ENCODE assay signal across 7 cellular contexts in the genomic region with DNA sequence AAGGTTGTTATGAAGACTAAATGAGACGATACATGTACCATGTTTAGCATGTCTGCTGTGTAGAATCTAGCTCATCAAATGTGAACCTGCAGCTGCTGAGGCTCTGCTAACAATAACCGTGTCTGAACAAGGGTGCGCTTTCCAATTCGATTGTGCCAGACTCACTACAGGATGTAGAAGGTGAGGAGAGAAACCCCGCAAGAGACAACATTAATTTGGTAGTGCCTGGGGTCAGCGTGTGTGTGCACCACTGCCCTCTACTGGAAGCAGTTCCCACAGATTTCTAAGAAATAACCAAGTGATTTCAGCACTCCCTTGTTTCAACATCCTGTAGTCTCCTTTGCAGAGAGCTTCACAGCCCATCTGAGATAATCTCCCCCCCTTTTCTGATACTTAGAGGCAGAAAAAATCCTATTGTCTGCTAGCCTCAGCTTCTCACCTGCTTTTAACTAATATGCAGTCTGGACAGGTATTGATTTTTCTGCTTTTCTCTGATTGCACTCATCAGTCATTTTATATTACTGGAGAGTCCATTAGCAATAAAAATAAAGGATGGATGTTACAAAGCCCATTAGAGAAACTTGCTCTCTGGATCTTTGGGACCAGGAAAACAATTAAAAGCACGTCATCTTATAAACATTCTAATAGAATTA.
DNase-seq lines count a peak whose midpoint lies in the region; ATAC-seq and TF ChIP-seq lines count a peak whose summit lies in the region.

No MANE protein-coding gene starts in this region.

- H2BK15ac ChIP-seq in mesendoderm (replicated peaks; ENCODE audit: low read depth): no peak overlapping the region

- H3K79me2 ChIP-seq in mesendoderm (ENCODE audit: control insufficient read depth, insufficient read depth, low read length): no peaks in the 10 kb centered on the region

- H2AK5ac ChIP-seq in mesendoderm (ENCODE audit: low read length): no peak overlapping the region

- no CpG with 5 or more reads among the region's 7 CpGs for WGBS in mesendoderm (ENCODE audit: extremely low coverage, insufficient coverage, low lambda C conversion rate)

- no peak overlapping the region for H3K4ac ChIP-seq in mesendoderm (ENCODE audit: low read depth, low read length)

- no peak overlapping the region for H4K8ac ChIP-seq in mesendoderm (ENCODE audit: low read depth, low read length)

- in situ Hi-C loops in GM13976 (cut with MboI; ENCODE audit: low sequenced_read_pairs, unreplicated experiment): loop anchor here (10.0 kb wide), 1 partner anchor 449 kb away; no protein-coding TSS in a partner anchor

- no peak overlapping the region for H3K18ac ChIP-seq in mesendoderm (ENCODE audit: low read length)

- H3K4me1 ChIP-seq in mesendoderm (ENCODE audit: control insufficient read depth, low read depth, low read length): peaks cover 5% of the 10 kb centered on the region

- no peak overlapping the region for H3K23ac ChIP-seq in mesendoderm (ENCODE audit: low read length)

- H3K4me3 ChIP-seq in mesendoderm (ENCODE audit: low read length): no peak overlapping the region

- no peaks in the 10 kb centered on the region for H3K27me3 ChIP-seq in mesendoderm (ENCODE audit: insufficient read depth, low read length, poor library complexity)

- no peak overlapping the region for H3K9ac ChIP-seq in mesendoderm (ENCODE audit: low read length)

- no peak overlapping the region for H3K56ac ChIP-seq in mesendoderm (ENCODE audit: low read length)

- DNase-seq in GM13976 (ENCODE audit: low spot score): peak; percentile 45
- DNase-seq in NCI-H748 treated with DMSO at 0.1 percent for 48 hours (lab: John Stamatoyannopoulos, UW): peak; percentile 14
- peak; percentile 47 to 73 for DNase-seq in activated CD4-positive, alpha-beta T cell treated with anti-CD3 and anti-CD28 coated beads, Interleukin-2, amount 50 U/mL, for 24 hours (ENCODE audit: low read depth in 1 of 2, low spot score in 1 of 2)
- peak; percentile 67 for DNase-seq in ecto neural progenitor cell (ENCODE audit: low spot score)
- DNase-seq in mesendoderm: peak; percentile 82
- peak; percentile 48 to 84 (median 66) for DNase-seq in stimulated activated naive CD4-positive, alpha-beta T cell (lab: John Stamatoyannopoulos, UW)

- ATAC-seq in HG03159 (IDR thresholded peaks at IDR 0.05; ENCODE audit: unreplicated experiment): peak; percentile 81

- H2BK120ac ChIP-seq in mesendoderm (ENCODE audit: low read depth, low read length): no peak overlapping the region

- H4K5ac ChIP-seq in mesendoderm (ENCODE audit: low read length): no peak overlapping the region

- H3K4me2 ChIP-seq in mesendoderm (ENCODE audit: low read length): no peak overlapping the region

- no peaks in the 10 kb centered on the region for H3K36me3 ChIP-seq in mesendoderm (ENCODE audit: control insufficient read depth, insufficient read depth, low read length)

- no peak overlapping the region for H2BK5ac ChIP-seq in mesendoderm (ENCODE audit: low read length)

- H3K27ac ChIP-seq in mesendoderm (ENCODE audit: low read depth, low read length): no peak overlapping the region

- peak; percentile 62 for TF ChIP-seq CTCF in GM13976 (IDR thresholded peaks at IDR 0.05; ENCODE audit: borderline replicate concordance, control extremely low read depth, extremely low read depth, insufficient read depth, missing control alignments)

- H3K79me1 ChIP-seq in mesendoderm (ENCODE audit: low read length): no peaks in the 10 kb centered on the region

Comparison
In these comparisons a context has a peak if more than half of its experiments do, and no peak if none do; other contexts are left out.
1. DNase-seq: peak in every context shown above with its lines; median percentile 82 in mesendoderm; 67 in ecto neural progenitor cell; 66 in stimulated activated naive CD4-positive, alpha-beta T cell; 60 in activated CD4-positive, alpha-beta T cell treated with anti-CD3 and anti-CD28 coated beads, Interleukin-2, amount 50 U/mL, for 24 hours; 45 in GM13976; 14 in NCI-H748 treated with DMSO at 0.1 percent for 48 hours.